ENCODE assay signal across 12 cellular contexts in genomic region chr15:42498212-42499038, GRCh38. TPM values are rescaled to one million over a fixed set of nuclear protein-coding genes. Genes with fewer than 3 reads are reported as not detected.
DNase-seq lines count a peak whose midpoint lies in the region; ATAC-seq and TF ChIP-seq lines count a peak whose summit lies in the region.
"Had no signal": no experiment of that assay in that cellular context is flagged by ENCODE, and none has a peak within 500 bp of the region (broad histone marks: within the 10 kb centered on the region; RNA-seq: fewer than 3 reads in every experiment).

No MANE protein-coding gene starts in this region.

- DNase-seq in GM23338 (ENCODE audit: low spot score) = no peak
- DNase-seq in activated T-helper 2 cell treated with anti-CD3 and anti-CD28 coated beads, Interferon-gamma antibody, Interleukin-2, Interleukin-4, amounts not matched to agents 10 μg/mL and 5 μg/mL and 100 μg/mL, durations not matched to agents 14 hours and 24 hours and 36 hours (ENCODE audit: low spot score) = no peak
- no peak for DNase-seq in osteocyte (ENCODE audit: extremely low spot score, unreplicated experiment)
- DNase-seq in COLO668 (lab: John Stamatoyannopoulos, UW; ENCODE audit: unreplicated experiment) = no peak
- DNase-seq: activated CD8-positive, alpha-beta T cell treated with anti-CD3 and anti-CD28 coated beads for 36 hours; DMS79 treated with DMSO at 0.1 percent for 48 hours; GOT3; NCI-H146 had no signal

- H3F3A ChIP-seq in GM23338 (replicated peaks; ENCODE audit: low read depth) = no peaks in the 10 kb centered on the region

- H3K4me1 Mint-ChIP-seq in GM23338 = peaks cover 30% of the 10 kb centered on the region
- H3K4me1 Mint-ChIP-seq in activated T-helper 2 cell treated with anti-CD3 and anti-CD28 coated beads, Interferon-gamma antibody, Interleukin-2, Interleukin-4, amounts not matched to agents 10 μg/mL and 5 μg/mL and 100 μg/mL, durations not matched to agents 14 hours and 24 hours and 36 hours (ENCODE audit: low read depth) = peaks cover 53% of the 10 kb centered on the region
- H3K4me1 Mint-ChIP-seq in osteocyte (ENCODE audit: unreplicated experiment) = peaks cover 69% of the 10 kb centered on the region

- H3K9me2 ChIP-seq in GM23338 (ENCODE audit: insufficient read depth) = no peaks in the 10 kb centered on the region

- H3K4me2 ChIP-seq in GM23338 = 0 out of 2 replicates have a peak overlapping the region, but pooled peaks have one; percentile 15

- no peaks in the 10 kb centered on the region for H3K36me3 ChIP-seq in GM23338 (ENCODE audit: insufficient read depth)

- no peak overlapping the region for H3K4me3 ChIP-seq in GM23338

- no peak overlapping the region for H3K4me3 Mint-ChIP-seq in GM23338
- H3K4me3 Mint-ChIP-seq in activated T-helper 2 cell treated with anti-CD3 and anti-CD28 coated beads, Interferon-gamma antibody, Interleukin-2, Interleukin-4, amounts not matched to agents 10 μg/mL and 5 μg/mL and 100 μg/mL, durations not matched to agents 14 hours and 24 hours and 36 hours (ENCODE audit: low read depth) = no peak overlapping the region
- H3K4me3 Mint-ChIP-seq in osteocyte (ENCODE audit: unreplicated experiment) = peak overlapping the region; percentile 40

- H3K36me3 Mint-ChIP-seq in GM23338 (ENCODE audit: low read depth) = peaks cover 8% of the 10 kb centered on the region; the same call in 1 of the 3 replicates
- peaks cover 12% of the 10 kb centered on the region for H3K36me3 Mint-ChIP-seq in activated T-helper 2 cell treated with anti-CD3 and anti-CD28 coated beads, Interferon-gamma antibody, Interleukin-2, Interleukin-4, amounts not matched to agents 10 μg/mL and 5 μg/mL and 100 μg/mL, durations not matched to agents 14 hours and 24 hours and 36 hours (ENCODE audit: low read depth)
- peaks cover 3% of the 10 kb centered on the region for H3K36me3 Mint-ChIP-seq in osteocyte (ENCODE audit: unreplicated experiment)

- ATAC-seq in GM23338 = no peak
- ATAC-seq in GM18858 (IDR thresholded peaks at IDR 0.05; ENCODE audit: unreplicated experiment) = no peak
- ATAC-seq in GM18511 (IDR thresholded peaks at IDR 0.05; ENCODE audit: unreplicated experiment) = no peak
- ATAC-seq: activated CD8-positive, alpha-beta T cell treated with anti-CD3 and anti-CD28 coated beads for 36 hours; Right ventricle myocardium inferior had no signal

- intact Hi-C loops in activated T-helper 2 cell treated with anti-CD3 and anti-CD28 coated beads, Interferon-gamma antibody, Interleukin-2, Interleukin-4, amounts not matched to agents 10 μg/mL and 5 μg/mL and 100 μg/mL, durations not matched to agents 14 hours and 24 hours and 36 hours (cut with micrococcal nuclease) = loop anchor here (10.0 kb wide), 1 partner anchor 294 kb away; the partner anchor contains the start of gene VPS39

- no peaks in the 10 kb centered on the region for H3K27me3 ChIP-seq in GM23338 (ENCODE audit: insufficient read depth)

- H3K27ac Mint-ChIP-seq in GM23338 = no peak overlapping the region
- H3K27ac Mint-ChIP-seq in activated T-helper 2 cell treated with anti-CD3 and anti-CD28 coated beads, Interferon-gamma antibody, Interleukin-2, Interleukin-4, amounts not matched to agents 10 μg/mL and 5 μg/mL and 100 μg/mL, durations not matched to agents 14 hours and 24 hours and 36 hours = peak overlapping the region; percentile 49
- H3K27ac Mint-ChIP-seq in osteocyte (ENCODE audit: unreplicated experiment) = peak overlapping the region; percentile 85

- peaks cover 40% of the 10 kb centered on the region for H3K4me1 ChIP-seq in GM23338 (ENCODE audit: insufficient read depth)

- H4K20me1 ChIP-seq in GM23338 (replicated peaks; ENCODE audit: insufficient read depth) = peaks cover 12% of the 10 kb centered on the region; the same call in 1 of the 2 replicates

- TF ChIP-seq CTCF in GM23338 (conservative IDR thresholded peaks at IDR 0.05; ENCODE audit: low read depth in 2 of 2) = no peak
- no peak for TF ChIP-seq CTCF in osteocyte (IDR thresholded peaks at IDR 0.05)

- H2AFZ ChIP-seq in GM23338 = no peak overlapping the region
- H2AFZ ChIP-seq: parathyroid adenoma had no signal

- H3K79me2 ChIP-seq in GM23338 (replicated peaks; ENCODE audit: insufficient read depth) = peaks cover 77% of the 10 kb centered on the region

- no peak overlapping the region for H3K27ac ChIP-seq in GM23338 (ENCODE audit: low read depth)
- H3K27ac ChIP-seq: parathyroid adenoma had no signal

- H3K9me3 Mint-ChIP-seq in GM23338 = no peaks in the 10 kb centered on the region
- H3K9me3 Mint-ChIP-seq in activated T-helper 2 cell treated with anti-CD3 and anti-CD28 coated beads, Interferon-gamma antibody, Interleukin-2, Interleukin-4, amounts not matched to agents 10 μg/mL and 5 μg/mL and 100 μg/mL, durations not matched to agents 14 hours and 24 hours and 36 hours = no peaks in the 10 kb centered on the region
- H3K9me3 Mint-ChIP-seq in osteocyte (ENCODE audit: unreplicated experiment) = no peaks in the 10 kb centered on the region
- H3K9me3 Mint-ChIP-seq: activated CD8-positive, alpha-beta T cell treated with anti-CD3 and anti-CD28 coated beads for 36 hours had no signal

- peaks cover 11% of the 10 kb centered on the region for H3K27me3 Mint-ChIP-seq in GM23338 (ENCODE audit: insufficient read depth, low read depth, poor library complexity)
- no peaks in the 10 kb centered on the region for H3K27me3 Mint-ChIP-seq in activated T-helper 2 cell treated with anti-CD3 and anti-CD28 coated beads, Interferon-gamma antibody, Interleukin-2, Interleukin-4, amounts not matched to agents 10 μg/mL and 5 μg/mL and 100 μg/mL, durations not matched to agents 14 hours and 24 hours and 36 hours (ENCODE audit: low read depth)
- no peaks in the 10 kb centered on the region for H3K27me3 Mint-ChIP-seq in osteocyte (ENCODE audit: unreplicated experiment)
- H3K27me3 Mint-ChIP-seq: activated CD8-positive, alpha-beta T cell treated with anti-CD3 and anti-CD28 coated beads for 36 hours had no signal

TF ChIP-seq in GM23338, 12 proteins besides CTCF, POLR2A, EP300 and RAD21:
- no peak for TF ChIP-seq CREB1 (CRISPR knock-in tag; IDR thresholded peaks at IDR 0.05; ENCODE audit: low read depth)

RNA-seq across cellular contexts. Expression of gene SNAP23, which starts 3.0 kb away (rescaled TPM):
- 75.8 and 88.1 TPM in 2 replicates for total RNA-seq in GM23338 (2014; rRNA removed; shearing (Covaris generic))
- polyA plus RNA-seq in GM23338 (2016; fragmentation: Nextera tagmentation; extraction: Ambion mirVana) = 53.5 and 58.8 TPM in 2 replicates
- total RNA-seq in activated T-helper 2 cell treated with anti-CD3 and anti-CD28 coated beads, Interferon-gamma antibody, Interleukin-2, Interleukin-4, amounts not matched to agents 10 μg/mL and 5 μg/mL and 100 μg/mL, durations not matched to agents 14 hours and 24 hours and 36 hours = 78.0 and 78.9 TPM in 2 replicates
- 72.7 and 84.7 TPM in 2 replicates for total RNA-seq in osteocyte

RNA-seq across cellular contexts. Expression of gene ZNF106, which starts 7.5 kb away (rescaled TPM):
- total RNA-seq in GM23338 (2014; rRNA removed; shearing (Covaris generic)) = 46.5 and 48.0 TPM in 2 replicates
- 39.6 and 53.7 TPM in 2 replicates for polyA plus RNA-seq in GM23338 (2016; fragmentation: Nextera tagmentation; extraction: Ambion mirVana)
- 64.1 and 65.8 TPM in 2 replicates for total RNA-seq in activated T-helper 2 cell treated with anti-CD3 and anti-CD28 coated beads, Interferon-gamma antibody, Interleukin-2, Interleukin-4, amounts not matched to agents 10 μg/mL and 5 μg/mL and 100 μg/mL, durations not matched to agents 14 hours and 24 hours and 36 hours
- 59.6 and 59.7 TPM in 2 replicates for total RNA-seq in osteocyte

RNA-seq across cellular contexts. Expression of gene LRRC57, which starts 50.2 kb away (rescaled TPM):
- total RNA-seq in GM23338 (2014; rRNA removed; shearing (Covaris generic)) = 9.0 and 19.5 TPM in 2 replicates
- polyA plus RNA-seq in GM23338 (2016; fragmentation: Nextera tagmentation; extraction: Ambion mirVana) = 3.9 and 5.4 TPM in 2 replicates
- total RNA-seq in activated T-helper 2 cell treated with anti-CD3 and anti-CD28 coated beads, Interferon-gamma antibody, Interleukin-2, Interleukin-4, amounts not matched to agents 10 μg/mL and 5 μg/mL and 100 μg/mL, durations not matched to agents 14 hours and 24 hours and 36 hours = 21.0 and 22.5 TPM in 2 replicates
- total RNA-seq in osteocyte = 38.9 and 40.3 TPM in 2 replicates

RNA-seq across cellular contexts. Expression of gene HAUS2, which starts 50.2 kb away (rescaled TPM):
- total RNA-seq in GM23338 (2014; rRNA removed; shearing (Covaris generic)) = 30.9 and 78.6 TPM in 2 replicates
- polyA plus RNA-seq in GM23338 (2016; fragmentation: Nextera tagmentation; extraction: Ambion mirVana) = 32.7 and 39.1 TPM in 2 replicates
- total RNA-seq in activated T-helper 2 cell treated with anti-CD3 and anti-CD28 coated beads, Interferon-gamma antibody, Interleukin-2, Interleukin-4, amounts not matched to agents 10 μg/mL and 5 μg/mL and 100 μg/mL, durations not matched to agents 14 hours and 24 hours and 36 hours = 42.9 and 45.5 TPM in 2 replicates
- total RNA-seq in osteocyte = 19.2 and 23.8 TPM in 2 replicates
